In genomic region chr12:106584104-106585064, GRCh38 we compare ENCODE assay signal across 11 cellular contexts. TPM values are rescaled to one million over a fixed set of nuclear protein-coding genes. Genes with fewer than 3 reads are reported as not detected.
DNase-seq lines count a peak whose midpoint lies in the region; ATAC-seq and TF ChIP-seq lines count a peak whose summit lies in the region.
"Had no signal": no experiment of that assay in that cellular context is flagged by ENCODE, and none has a peak within 500 bp of the region (broad histone marks: within the 10 kb centered on the region; RNA-seq: fewer than 3 reads in every experiment).

No MANE protein-coding gene starts in this region.

- TF ChIP-seq CTCF in SK-N-SH (IDR thresholded peaks at IDR 0.05) (no peak), esophagus muscularis mucosa (IDR thresholded peaks at IDR 0.05) (no peak)

- CTCF ChIA-PET in activated CD4-positive, alpha-beta memory T cell treated with anti-CD3 and anti-CD28 coated beads for 36 hours (lab: Charles Lee): no interaction called here
- CTCF ChIA-PET in activated CD4-positive, alpha-beta memory T cell treated with anti-CD3 and anti-CD28 coated beads, Interleukin-2, amount 10 ng/mL, durations not matched to agents 7 days and 5 days (lab: Charles Lee): no interaction called here
- CTCF ChIA-PET in SK-N-SH (lab: Yijun Ruan, JAX): interaction anchor here (0.8 to 1.1 kb wide), 3 partner anchors 9 to 334 kb away, joined by 3 read pairs; no protein-coding TSS in a partner anchor

- peaks cover 89% of the 10 kb centered on the region for H3K27me3 ChIP-seq in SK-N-SH (ENCODE audit: insufficient read depth)
- peaks cover 0 to 100% (median 71%) of the 10 kb centered on the region in 4 donors for H3K27me3 ChIP-seq in esophagus muscularis mucosa

- H2AFZ ChIP-seq in SK-N-SH (ENCODE audit: low read depth): no peak overlapping the region

- H3K4me1 ChIP-seq in SK-N-SH (ENCODE audit: control insufficient read depth in 1 of 2, insufficient read depth in 2 of 2, low read depth in 1 of 2, low read length in 1 of 2) (no peaks in the 10 kb centered on the region; a peak in 1 of 4 replicates), esophagus muscularis mucosa (peaks cover 53 to 74% (median 71%) of the 10 kb centered on the region in 4 donors)

- ATAC-seq in stimulated activated naive CD8-positive, alpha-beta T cell treated with anti-CD3 and anti-CD28 coated beads, Interleukin-15, Interleukin-2, amounts not matched to agents 100 U/mL and 50 U/mL, for 24 hours: no peak
- ATAC-seq: left lobe of liver had no signal

- H3K4me3 ChIP-seq in SK-N-SH (ENCODE audit: low read depth in 2 of 2, low read length in 1 of 2) (no peak overlapping the region; a peak in 1 of 4 replicates), esophagus muscularis mucosa (peak overlapping the region in 3 of 4 donors; percentile 42 to 52 (median 44))

- H3K27ac Mint-ChIP-seq in activated CD4-positive, alpha-beta memory T cell treated with anti-CD3 and anti-CD28 coated beads for 36 hours: no peak overlapping the region
- no peak overlapping the region for H3K27ac Mint-ChIP-seq in activated CD4-positive, alpha-beta memory T cell treated with anti-CD3 and anti-CD28 coated beads, Interleukin-2, amount 10 ng/mL, durations not matched to agents 7 days and 5 days

- H3K9me3 Mint-ChIP-seq in activated CD4-positive, alpha-beta memory T cell treated with anti-CD3 and anti-CD28 coated beads for 36 hours: no peaks in the 10 kb centered on the region
- no peaks in the 10 kb centered on the region for H3K9me3 Mint-ChIP-seq in activated CD4-positive, alpha-beta memory T cell treated with anti-CD3 and anti-CD28 coated beads, Interleukin-2, amount 10 ng/mL, durations not matched to agents 7 days and 5 days

- H3K4me2 ChIP-seq in SK-N-SH: peak overlapping the region; percentile 84

- peaks cover 80% of the 10 kb centered on the region for H3K27me3 Mint-ChIP-seq in activated CD4-positive, alpha-beta memory T cell treated with anti-CD3 and anti-CD28 coated beads for 36 hours
- H3K27me3 Mint-ChIP-seq in activated CD4-positive, alpha-beta memory T cell treated with anti-CD3 and anti-CD28 coated beads, Interleukin-2, amount 10 ng/mL, durations not matched to agents 7 days and 5 days: peaks cover 87% of the 10 kb centered on the region

- no peaks in the 10 kb centered on the region for H3K9me2 ChIP-seq in SK-N-SH

- H4K20me1 ChIP-seq in SK-N-SH (ENCODE audit: insufficient read depth): no peaks in the 10 kb centered on the region

- TF ChIP-seq POLR2A in esophagus muscularis mucosa (IDR thresholded peaks at IDR 0.05; ENCODE audit: low read depth): no peak

- TF ChIP-seq EP300 in SK-N-SH (IDR thresholded peaks at IDR 0.05; ENCODE audit: borderline replicate concordance in 1 of 2, low read depth in 1 of 2, low read length in 1 of 2) (no peak), esophagus muscularis mucosa (IDR thresholded peaks at IDR 0.05) (no peak)

- WGBS in SK-N-SH (ENCODE audit: low lambda C conversion rate): 5% methylated on average over 31 of the region's 41 CpGs
- 5% methylated on average over 34 of the region's 41 CpGs for WGBS in esophagus muscularis mucosa

- no peaks in the 10 kb centered on the region for H3K36me3 Mint-ChIP-seq in activated CD4-positive, alpha-beta memory T cell treated with anti-CD3 and anti-CD28 coated beads for 36 hours
- peaks cover 2% of the 10 kb centered on the region for H3K36me3 Mint-ChIP-seq in activated CD4-positive, alpha-beta memory T cell treated with anti-CD3 and anti-CD28 coated beads, Interleukin-2, amount 10 ng/mL, durations not matched to agents 7 days and 5 days (ENCODE audit: low read depth)

- H3K9me3 ChIP-seq in SK-N-SH: no peaks in the 10 kb centered on the region
- no peaks in the 10 kb centered on the region for H3K9me3 ChIP-seq in esophagus muscularis mucosa

- no peaks in the 10 kb centered on the region for H3K36me3 ChIP-seq in SK-N-SH (replicated peaks in 1 of 2; ENCODE audit: control insufficient read depth in 1 of 2, insufficient read depth in 2 of 2, low read length in 1 of 2)
- H3K36me3 ChIP-seq in esophagus muscularis mucosa: no peaks in the 10 kb centered on the region

- no peak for DNase-seq in activated CD4-positive, alpha-beta memory T cell treated with anti-CD3 and anti-CD28 coated beads for 36 hours
- DNase-seq in activated CD4-positive, alpha-beta memory T cell treated with anti-CD3 and anti-CD28 coated beads, Interleukin-2, amount 10 ng/mL, durations not matched to agents 7 days and 5 days: no peak
- peak; percentile 48 for DNase-seq in SK-N-SH
- peak; percentile 90 for DNase-seq in esophagus muscularis mucosa (ENCODE audit: extremely low spot score)
- DNase-seq in stimulated activated naive CD8-positive, alpha-beta T cell treated with anti-CD3 and anti-CD28 coated beads, Interleukin-15, Interleukin-2, amounts not matched to agents 100 U/mL and 50 U/mL, for 24 hours: peak; percentile 8
- DNase-seq in NCI-H510A (lab: John Stamatoyannopoulos, UW): no peak
- DNase-seq in NCI-H226: no peak
- no peak for DNase-seq in NCI-H1694 treated with DMSO at 0.1 percent for 48 hours (lab: John Stamatoyannopoulos, UW)
- DNase-seq: Right ventricle myocardium superior had no signal

- no peak overlapping the region for H3K27ac ChIP-seq in SK-N-SH (ENCODE audit: low read depth in 2 of 2, low read length in 1 of 2)
- no peak overlapping the region for H3K27ac ChIP-seq in esophagus muscularis mucosa (replicated peaks in 1 of 4)

- no peaks in the 10 kb centered on the region for H3F3A ChIP-seq in SK-N-SH (replicated peaks; ENCODE audit: insufficient read depth)

- no peak overlapping the region for H3K9ac ChIP-seq in SK-N-SH

- no peak for TF ChIP-seq RAD21 in SK-N-SH (IDR thresholded peaks at IDR 0.05; ENCODE audit: low read length)

- H3K4me3 Mint-ChIP-seq in activated CD4-positive, alpha-beta memory T cell treated with anti-CD3 and anti-CD28 coated beads for 36 hours: peak overlapping the region; percentile 41
- no peak overlapping the region for H3K4me3 Mint-ChIP-seq in activated CD4-positive, alpha-beta memory T cell treated with anti-CD3 and anti-CD28 coated beads, Interleukin-2, amount 10 ng/mL, durations not matched to agents 7 days and 5 days

- intact Hi-C loops in activated CD4-positive, alpha-beta memory T cell treated with anti-CD3 and anti-CD28 coated beads for 36 hours (cut with micrococcal nuclease): loop anchor here (10.0 kb wide), 3 partner anchors 190 to 330 kb away; partner anchors contain the start of gene RIC8B
- intact Hi-C loops in esophagus muscularis mucosa (cut with DNase I): no loop called here

- POLR2A ChIA-PET in activated CD4-positive, alpha-beta memory T cell treated with anti-CD3 and anti-CD28 coated beads for 36 hours (lab: Charles Lee): interaction anchor here (0.6 kb wide), 1 partner anchor 619 kb away, joined by 7 read pairs; no protein-coding TSS in a partner anchor
- POLR2A ChIA-PET in activated CD4-positive, alpha-beta memory T cell treated with anti-CD3 and anti-CD28 coated beads, Interleukin-2, amount 10 ng/mL, durations not matched to agents 7 days and 5 days (lab: Charles Lee): no interaction called here
- POLR2A ChIA-PET in SK-N-SH (lab: Yijun Ruan, JAX): interaction anchor here (0.6 kb wide), 1 partner anchor 1532 kb away, joined by 3 read pairs; no protein-coding TSS in a partner anchor

- no peaks in the 10 kb centered on the region for H3K79me2 ChIP-seq in SK-N-SH (ENCODE audit: insufficient read depth)

- peaks cover 40% of the 10 kb centered on the region for H3K4me1 Mint-ChIP-seq in activated CD4-positive, alpha-beta memory T cell treated with anti-CD3 and anti-CD28 coated beads for 36 hours (ENCODE audit: low read depth)
- peaks cover 28% of the 10 kb centered on the region for H3K4me1 Mint-ChIP-seq in activated CD4-positive, alpha-beta memory T cell treated with anti-CD3 and anti-CD28 coated beads, Interleukin-2, amount 10 ng/mL, durations not matched to agents 7 days and 5 days

TF ChIP-seq in SK-N-SH, 30 proteins besides CTCF, POLR2A, EP300 and RAD21:
- TF ChIP-seq EZH2phosphoT487 (IDR thresholded peaks at IDR 0.05; ENCODE audit: borderline replicate concordance, low read depth) (no peak), FOSL2 (IDR thresholded peaks at IDR 0.05; ENCODE audit: borderline replicate concordance, low read depth) (no peak), USF2 (IDR thresholded peaks at IDR 0.05; ENCODE audit: borderline replicate concordance, low read depth, low read length) (no peak), RCOR1 (IDR thresholded peaks at IDR 0.05; ENCODE audit: low read length) (no peak), ELF1 (IDR thresholded peaks at IDR 0.05) (no peak), JUND (IDR thresholded peaks at IDR 0.05) (no peak)

RNA-seq across cellular contexts. Expression of gene RFX4, which starts 1.6 kb away (rescaled TPM):
- total RNA-seq in activated CD4-positive, alpha-beta memory T cell treated with anti-CD3 and anti-CD28 coated beads for 36 hours: not detected
- not detected for total RNA-seq in activated CD4-positive, alpha-beta memory T cell treated with anti-CD3 and anti-CD28 coated beads, Interleukin-2, amount 10 ng/mL, durations not matched to agents 7 days and 5 days
- not detected in 2 replicates for polyA plus RNA-seq in SK-N-SH (2012; rRNA removed)
- not detected in 2 replicates for polyA plus RNA-seq in SK-N-SH (2012; cell fraction: cytosol; rRNA removed)
- not detected in 2 replicates for polyA plus RNA-seq in SK-N-SH (2012; cell fraction: nucleus; rRNA removed)
- not detected for total RNA-seq in esophagus muscularis mucosa
- total RNA-seq: left lobe of liver, Right ventricle myocardium superior had no signal
- polyA plus RNA-seq: BJ had no signal

Comparison
In these comparisons a context has a peak if more than half of its experiments do, and no peak if none do; other contexts are left out.
1. DNase-seq: peak in SK-N-SH (single experiment), esophagus muscularis mucosa (single experiment) and stimulated activated naive CD8-positive, alpha-beta T cell treated with anti-CD3 and anti-CD28 coated beads, Interleukin-15, Interleukin-2, amounts not matched to agents 100 U/mL and 50 U/mL, for 24 hours (single experiment); none in activated CD4-positive, alpha-beta memory T cell treated with anti-CD3 and anti-CD28 coated beads for 36 hours (single experiment), activated CD4-positive, alpha-beta memory T cell treated with anti-CD3 and anti-CD28 coated beads, Interleukin-2, amount 10 ng/mL, durations not matched to agents 7 days and 5 days (single experiment), NCI-H510A (single experiment), NCI-H226 (single experiment) and NCI-H1694 treated with DMSO at 0.1 percent for 48 hours (single experiment).
2. H3K4me3 ChIP-seq: peak in esophagus muscularis mucosa (3 of 4); none in SK-N-SH (0 of 2).